ENCODE assay signal across 13 cellular contexts in the genomic region with DNA sequence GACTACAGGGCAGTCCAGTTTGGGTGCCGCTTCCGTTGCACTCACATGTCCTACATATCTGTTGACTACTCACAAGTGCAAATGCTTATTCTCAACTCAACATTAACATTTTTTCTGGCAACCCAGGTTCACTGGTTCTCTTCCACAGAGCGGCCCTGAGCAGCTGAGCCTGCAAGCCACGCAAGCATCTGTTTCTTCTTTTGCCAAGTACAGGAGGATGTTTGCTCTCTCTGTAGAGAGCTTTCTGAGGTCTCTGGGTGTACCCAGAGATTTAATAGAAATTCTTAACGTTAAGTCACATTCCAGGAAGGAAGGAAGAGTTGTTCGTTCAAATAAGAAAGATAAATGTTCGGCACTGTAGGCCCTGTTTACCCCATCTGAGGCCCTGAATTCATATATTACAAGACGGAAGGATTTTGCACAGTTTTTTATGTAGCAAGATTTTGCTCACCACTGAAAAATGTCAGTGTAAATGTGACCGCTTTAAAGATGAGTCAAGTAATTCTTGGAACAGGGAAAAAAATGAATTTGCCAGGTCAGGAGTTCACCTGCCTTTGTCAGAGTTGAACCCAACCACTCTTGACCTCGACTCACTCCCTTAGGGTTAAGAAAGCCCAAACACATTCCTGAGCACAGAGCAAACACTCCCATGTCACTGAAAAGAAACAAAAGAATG. TPM values are rescaled to one million over a fixed set of nuclear protein-coding genes. Genes with fewer than 3 reads are reported as not detected.
DNase-seq lines count a peak whose midpoint lies in the region; ATAC-seq, FAIRE-seq and TF ChIP-seq lines count a peak whose summit lies in the region.
"Had no signal": no experiment of that assay in that cellular context is flagged by ENCODE, and none has a peak within 500 bp of the region (broad histone marks: within the 10 kb centered on the region; RNA-seq: fewer than 3 reads in every experiment).

No MANE protein-coding gene starts in this region.

- peaks cover 2% of the 10 kb centered on the region for H4K20me1 ChIP-seq in keratinocyte (ENCODE audit: control insufficient read depth, extremely low read depth, insufficient read depth, low read length)

- H3K36me3 ChIP-seq in keratinocyte (ENCODE audit: control insufficient read depth in 2 of 2, extremely low read depth in 1 of 2, insufficient read depth in 2 of 2, low read length in 2 of 2) (peaks cover 2 to 21% of the 10 kb centered on the region in 2 experiments), upper lobe of right lung (peaks cover 20% of the 10 kb centered on the region)
- H3K36me3 ChIP-seq: cardiac muscle cell had no signal

- no peak overlapping the region for H3K27ac Mint-ChIP-seq in activated CD4-positive, alpha-beta T cell treated with anti-CD3 and anti-CD28 coated beads, Interleukin-2, amount 10 ng/mL, durations not matched to agents 24 days and 14 days
- H3K27ac Mint-ChIP-seq in activated naive CD8-positive, alpha-beta T cell treated with anti-CD3 and anti-CD28 coated beads for 36 hours = no peak overlapping the region

- H3K4me3 ChIP-seq in keratinocyte (ENCODE audit: control insufficient read depth in 2 of 3, extremely low read depth in 1 of 3, insufficient read depth in 2 of 3, low read depth in 1 of 3, low read length in 3 of 3) (no peak overlapping the region), upper lobe of right lung (no peak overlapping the region)
- H3K4me3 ChIP-seq: cardiac muscle cell, thoracic aorta had no signal

- dilution Hi-C loops in keratinocyte (cut with MboI; ENCODE audit: extremely low pct_ligation_motif_present, low sequenced_read_pairs) = no loop called here

- no peaks in the 10 kb centered on the region for H3K9me1 ChIP-seq in keratinocyte (ENCODE audit: control insufficient read depth, extremely low read depth, insufficient read depth, low read length)

- no peak for FAIRE-seq in keratinocyte (lab: Jason Lieb, UNC)

- peak; percentile 51 for ATAC-seq in upper lobe of right lung

- no peak overlapping the region for H2AFZ ChIP-seq in keratinocyte (ENCODE audit: control insufficient read depth, low read length)

- no peaks in the 10 kb centered on the region for H3K27me3 Mint-ChIP-seq in activated CD4-positive, alpha-beta T cell treated with anti-CD3 and anti-CD28 coated beads, Interleukin-2, amount 10 ng/mL, durations not matched to agents 24 days and 14 days
- H3K27me3 Mint-ChIP-seq in activated naive CD8-positive, alpha-beta T cell treated with anti-CD3 and anti-CD28 coated beads for 36 hours = no peaks in the 10 kb centered on the region

- H3K4me1 ChIP-seq in keratinocyte (ENCODE audit: control insufficient read depth, extremely low read depth, insufficient read depth, low read length) (peaks cover 12% of the 10 kb centered on the region), upper lobe of right lung (no peaks in the 10 kb centered on the region)

- intact Hi-C loops in activated CD4-positive, alpha-beta T cell treated with anti-CD3 and anti-CD28 coated beads, Interleukin-2, amount 10 ng/mL, durations not matched to agents 24 days and 14 days (cut with micrococcal nuclease) = loop anchor here (2.0 kb wide), 1 partner anchor 29 kb away; no protein-coding TSS in a partner anchor
- intact Hi-C loops in upper lobe of right lung (cut with DNase I) = loop anchor here (5.0 kb wide), 1 partner anchor 497 kb away; no protein-coding TSS in a partner anchor

- H3K4me1 Mint-ChIP-seq in activated CD4-positive, alpha-beta T cell treated with anti-CD3 and anti-CD28 coated beads, Interleukin-2, amount 10 ng/mL, durations not matched to agents 24 days and 14 days = peaks cover 9% of the 10 kb centered on the region
- H3K4me1 Mint-ChIP-seq in activated naive CD8-positive, alpha-beta T cell treated with anti-CD3 and anti-CD28 coated beads for 36 hours = peaks cover 2% of the 10 kb centered on the region

- H3K27ac ChIP-seq in keratinocyte (ENCODE audit: control insufficient read depth, insufficient read depth, low read length) (peak overlapping the region; percentile 3), upper lobe of right lung (no peak overlapping the region)
- H3K27ac ChIP-seq: cardiac muscle cell, HL-60, thoracic aorta had no signal

- H3K9me3 ChIP-seq in keratinocyte (ENCODE audit: control insufficient read depth, low read depth, low read length) = no peaks in the 10 kb centered on the region
- no peaks in the 10 kb centered on the region for H3K9me3 ChIP-seq in upper lobe of right lung
- H3K9me3 ChIP-seq: thoracic aorta had no signal

- no peaks in the 10 kb centered on the region for H3K9me3 Mint-ChIP-seq in activated CD4-positive, alpha-beta T cell treated with anti-CD3 and anti-CD28 coated beads, Interleukin-2, amount 10 ng/mL, durations not matched to agents 24 days and 14 days
- H3K9me3 Mint-ChIP-seq in activated naive CD8-positive, alpha-beta T cell treated with anti-CD3 and anti-CD28 coated beads for 36 hours = no peaks in the 10 kb centered on the region

- no peak overlapping the region for H3K4me3 Mint-ChIP-seq in activated CD4-positive, alpha-beta T cell treated with anti-CD3 and anti-CD28 coated beads, Interleukin-2, amount 10 ng/mL, durations not matched to agents 24 days and 14 days
- no peak overlapping the region for H3K4me3 Mint-ChIP-seq in activated naive CD8-positive, alpha-beta T cell treated with anti-CD3 and anti-CD28 coated beads for 36 hours

- no peak overlapping the region for H3K9ac ChIP-seq in keratinocyte (ENCODE audit: control insufficient read depth, extremely low read depth, insufficient read depth, low read length)

- TF ChIP-seq CTCF in keratinocyte (optimal IDR thresholded peaks at IDR 0.05 in 1 of 3, IDR thresholded peaks at IDR 0.05 in 1 of 3, conservative IDR thresholded peaks at IDR 0.05 in 1 of 3; ENCODE audit: extremely low read depth in 1 of 3, insufficient read depth in 2 of 3, low read length in 3 of 3) (no peak), upper lobe of right lung (IDR thresholded peaks at IDR 0.05) (no peak)

- DNase-seq in activated CD4-positive, alpha-beta T cell treated with anti-CD3 and anti-CD28 coated beads, Interleukin-2, amount 10 ng/mL, durations not matched to agents 24 days and 14 days = peak; percentile 48
- no peak for DNase-seq in activated CD4-positive, alpha-beta T cell treated with anti-CD3 and anti-CD28 coated beads for 48 hours
- DNase-seq in amniotic stem cell (lab: John Stamatoyannopoulos, UW) (peak; percentile 48), keratinocyte (ENCODE audit: low read depth, low spot score) (no peak), upper lobe of right lung (no peak), islet precursor cell (no peak), amygdala (lab: John Stamatoyannopoulos, UW) (no peak)
- no peak for DNase-seq in activated naive CD8-positive, alpha-beta T cell treated with anti-CD3 and anti-CD28 coated beads for 36 hours
- DNase-seq: hypothalamus, NCI-H1694 treated with DMSO at 0.1 percent for 48 hours had no signal

- no peaks in the 10 kb centered on the region for H3K27me3 ChIP-seq in keratinocyte (ENCODE audit: control insufficient read depth, extremely low read depth, insufficient read depth, low read length)
- H3K27me3 ChIP-seq in upper lobe of right lung = no peaks in the 10 kb centered on the region
- H3K27me3 ChIP-seq: cardiac muscle cell had no signal

- no peak overlapping the region for H3K4me2 ChIP-seq in keratinocyte (ENCODE audit: control insufficient read depth, extremely low read depth, insufficient read depth, low read depth, low read length)

- H3K79me2 ChIP-seq in keratinocyte (ENCODE audit: control insufficient read depth, insufficient read depth, low read length) = no peaks in the 10 kb centered on the region

- peaks cover 16% of the 10 kb centered on the region for H3K36me3 Mint-ChIP-seq in activated CD4-positive, alpha-beta T cell treated with anti-CD3 and anti-CD28 coated beads, Interleukin-2, amount 10 ng/mL, durations not matched to agents 24 days and 14 days (ENCODE audit: low read depth)
- H3K36me3 Mint-ChIP-seq in activated naive CD8-positive, alpha-beta T cell treated with anti-CD3 and anti-CD28 coated beads for 36 hours = no peaks in the 10 kb centered on the region

RNA-seq across cellular contexts. Expression of gene KCTD18, which starts 30.1 kb away (rescaled TPM):
- total RNA-seq in activated CD4-positive, alpha-beta T cell treated with anti-CD3 and anti-CD28 coated beads, Interleukin-2, amount 10 ng/mL, durations not matched to agents 24 days and 14 days = 13.3 and 14.2 TPM in 2 replicates
- polyA plus RNA-seq in keratinocyte = 7.4 to 11.0 TPM (median 10.9 TPM) in 3 replicates
- 9.6 TPM for polyA plus RNA-seq in keratinocyte (2011; ENCODE audit: low read depth)
- polyA plus RNA-seq in keratinocyte (2011; cell fraction: cytosol; rRNA removed) = 12.1 and 13.2 TPM in 2 replicates
- polyA plus RNA-seq in keratinocyte (2011; cell fraction: nucleus; rRNA removed) = 9.7 and 11.2 TPM in 2 replicates
- polyA plus RNA-seq in keratinocyte (2012; ENCODE audit: low replicate concordance) = 9.0 and 11.3 TPM in 2 replicates
- polyA minus RNA-seq in keratinocyte = 5.6 to 8.8 TPM (median 6.1 TPM) in 3 replicates
- 6.5 TPM for polyA minus RNA-seq in keratinocyte (2011; cell fraction: cytosol; rRNA and poly(A)+ RNA removed)
- polyA minus RNA-seq in keratinocyte (2011; cell fraction: nucleus; rRNA and poly(A)+ RNA removed) = 3.4 and 8.7 TPM in 2 replicates
- total RNA-seq in upper lobe of right lung = 13.0 TPM
- 10 to 100 TPM; 17.7 to 18.9 TPM for total RNA-seq in activated naive CD8-positive, alpha-beta T cell treated with anti-CD3 and anti-CD28 coated beads for 36 hours

RNA-seq across cellular contexts. Expression of gene SGO2, which starts 46.3 kb away (rescaled TPM):
- total RNA-seq in activated CD4-positive, alpha-beta T cell treated with anti-CD3 and anti-CD28 coated beads, Interleukin-2, amount 10 ng/mL, durations not matched to agents 24 days and 14 days = 25.7 and 27.2 TPM in 2 replicates
- polyA plus RNA-seq in keratinocyte = 1.8 to 8.6 TPM (median 5.1 TPM) in 3 replicates
- polyA plus RNA-seq in keratinocyte (2011; ENCODE audit: low read depth) = 1.6 TPM
- 1.9 and 3.7 TPM in 2 replicates for polyA plus RNA-seq in keratinocyte (2011; cell fraction: cytosol; rRNA removed)
- 2.5 and 4.1 TPM in 2 replicates for polyA plus RNA-seq in keratinocyte (2011; cell fraction: nucleus; rRNA removed)
- 0.54 and 6.0 TPM in 2 replicates for polyA plus RNA-seq in keratinocyte (2012; ENCODE audit: low replicate concordance)
- 0.59 to 7.6 TPM (median 1.3 TPM) in 3 replicates for polyA minus RNA-seq in keratinocyte
- 1.5 TPM for polyA minus RNA-seq in keratinocyte (2011; cell fraction: cytosol; rRNA and poly(A)+ RNA removed)
- 2.5 and 4.1 TPM in 2 replicates for polyA minus RNA-seq in keratinocyte (2011; cell fraction: nucleus; rRNA and poly(A)+ RNA removed)
- 2.1 TPM for total RNA-seq in upper lobe of right lung
- 10 to 100 TPM; 36.9 to 37.6 TPM for total RNA-seq in activated naive CD8-positive, alpha-beta T cell treated with anti-CD3 and anti-CD28 coated beads for 36 hours

Comparison
In these comparisons a context has a peak if more than half of its experiments do, and no peak if none do; other contexts are left out.
1. DNase-seq: peak in activated CD4-positive, alpha-beta T cell treated with anti-CD3 and anti-CD28 coated beads, Interleukin-2, amount 10 ng/mL, durations not matched to agents 24 days and 14 days (single experiment) and amniotic stem cell (single experiment); none in activated CD4-positive, alpha-beta T cell treated with anti-CD3 and anti-CD28 coated beads for 48 hours (single experiment), keratinocyte (single experiment), upper lobe of right lung (single experiment), islet precursor cell (single experiment), activated naive CD8-positive, alpha-beta T cell treated with anti-CD3 and anti-CD28 coated beads for 36 hours (single experiment) and amygdala (0 of 56).